13 cellular contexts compared by ENCODE assay signal in the genomic region with DNA sequence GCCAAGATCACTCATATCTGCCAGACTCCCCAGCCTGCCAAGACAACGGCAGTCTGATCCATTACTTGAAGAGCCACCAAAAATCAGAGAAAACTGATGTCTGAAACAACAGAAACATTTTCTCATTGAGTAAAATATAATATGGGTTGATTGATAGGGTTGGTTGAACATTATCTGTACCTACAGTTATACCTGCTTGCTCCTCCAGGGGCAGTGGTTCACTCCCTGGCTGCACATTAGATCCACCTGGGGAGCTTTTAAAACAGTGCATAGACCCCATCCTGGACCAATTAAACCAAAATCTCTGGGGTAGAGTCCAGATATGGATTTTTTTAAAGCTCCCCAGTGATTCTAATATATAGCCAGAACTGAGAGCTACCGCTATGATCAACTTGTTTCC. TPM values are rescaled to one million over a fixed set of nuclear protein-coding genes. Genes with fewer than 3 reads are reported as not detected.
A peak's percentile ranks its signal among the peaks of the same experiment; 100 is the strongest.
DNase-seq lines count a peak whose midpoint lies in the region; ATAC-seq, FAIRE-seq and TF ChIP-seq lines count a peak whose summit lies in the region.
"Had no signal": no experiment of that assay in that cellular context is flagged by ENCODE, and none has a peak within 500 bp of the region (broad histone marks: within the 10 kb centered on the region; RNA-seq: fewer than 3 reads in every experiment).

No MANE protein-coding gene starts in this region.

- FAIRE-seq in kidney (lab: Jason Lieb, UNC), result no peak
- FAIRE-seq: D721Med had no signal

- no peak overlapping the region for H3K9ac ChIP-seq in PC-3 (ENCODE audit: low read length)
- no peak overlapping the region for H3K9ac ChIP-seq in kidney (ENCODE audit: low read length in 2 of 2)

- no peaks in the 10 kb centered on the region for H4K20me1 ChIP-seq in PC-3 (ENCODE audit: low read length)

- ATAC-seq in GM21367 (IDR thresholded peaks at IDR 0.05; ENCODE audit: unreplicated experiment) (peak; percentile 49), PC-3 (no peak)
- no peak for ATAC-seq in activated naive CD4-positive, alpha-beta T cell treated with anti-CD3 and anti-CD28 coated beads, Interleukin-2, amount 50 U/mL, for 72 hours
- ATAC-seq: lower lobe of right lung had no signal

- CTCF ChIA-PET in PC-3 (lab: Charles Lee), result no interaction called here

- no peak overlapping the region for H3K4me2 ChIP-seq in PC-3 (ENCODE audit: low read length)

- no peak for TF ChIP-seq EP300 in tibial nerve (IDR thresholded peaks at IDR 0.05)

- intact Hi-C loops in PC-3 (cut with micrococcal nuclease) (no loop called here), kidney (cut with DNase I) (no loop called here)

- H3K4me3 ChIP-seq in PC-3 (ENCODE audit: low read length), result no peak overlapping the region
- no peak overlapping the region for H3K4me3 ChIP-seq in kidney (ENCODE audit: low read length in 2 of 2)
- no peak overlapping the region for H3K4me3 ChIP-seq in tibial nerve
- H3K4me3 ChIP-seq: lower lobe of right lung had no signal

- H3K9me2 ChIP-seq in PC-3 (replicated peaks; ENCODE audit: low read length), result no peaks in the 10 kb centered on the region

- H3K4me1 ChIP-seq in PC-3 (ENCODE audit: insufficient read depth, low read length) (no peaks in the 10 kb centered on the region), kidney (ENCODE audit: control insufficient read depth in 1 of 2, insufficient read depth in 1 of 2, low read depth in 1 of 2, low read length in 2 of 2) (peaks cover 0 to 7% of the 10 kb centered on the region in 2 donors), tibial nerve (peaks cover 0 to 9% (median 0%) of the 10 kb centered on the region in 4 donors)
- H3K4me1 ChIP-seq: lower lobe of right lung had no signal

- BruUV-seq in PC-3 (replicated peaks; lab: Mats Ljungman, UMichigan), result no TSS peak

- H3F3A ChIP-seq in PC-3 (ENCODE audit: low read length, unreplicated experiment), result no peaks in the 10 kb centered on the region

- H3K36me3 ChIP-seq in PC-3 (ENCODE audit: low read depth, low read length), result no peaks in the 10 kb centered on the region
- no peaks in the 10 kb centered on the region for H3K36me3 ChIP-seq in kidney (ENCODE audit: control insufficient read depth in 1 of 2, insufficient read depth in 2 of 2, low read length in 2 of 2)
- H3K36me3 ChIP-seq in tibial nerve, result no peaks in the 10 kb centered on the region
- H3K36me3 ChIP-seq: lower lobe of right lung had no signal

- no peak overlapping the region for H2AFZ ChIP-seq in PC-3 (ENCODE audit: low read length)

- H3K27ac Mint-ChIP-seq in activated naive CD4-positive, alpha-beta T cell treated with anti-CD3 and anti-CD28 coated beads, Interleukin-2, amount 50 U/mL, for 72 hours, result no peak overlapping the region
- H3K27ac Mint-ChIP-seq: activated naive CD8-positive, alpha-beta T cell treated with anti-CD3 and anti-CD28 coated beads, Interleukin-2, amount 10 ng/mL, durations not matched to agents 7 days and 5 days had no signal

- H3K27me3 ChIP-seq in PC-3 (ENCODE audit: low read length) (no peaks in the 10 kb centered on the region), tibial nerve (no peaks in the 10 kb centered on the region)

- H3K9me3 ChIP-seq in PC-3 (ENCODE audit: low read length) (no peaks in the 10 kb centered on the region), kidney (ENCODE audit: control insufficient read depth in 1 of 2, low read length in 2 of 2) (no peaks in the 10 kb centered on the region), tibial nerve (peaks cover 0 to 5% (median 0%) of the 10 kb centered on the region in 4 donors)
- H3K9me3 ChIP-seq: lower lobe of right lung had no signal

- TF ChIP-seq CTCF in C4-2B (conservative IDR thresholded peaks at IDR 0.05), result peak; percentile 56
- peak; percentile 39 for TF ChIP-seq CTCF in PC-3 (conservative IDR thresholded peaks at IDR 0.05; ENCODE audit: low read depth, low read length)
- TF ChIP-seq CTCF in kidney (IDR thresholded peaks at IDR 0.05; ENCODE audit: borderline replicate concordance, extremely low read depth, insufficient read depth), result peak; percentile 19
- no peak for TF ChIP-seq CTCF in tibial nerve (IDR thresholded peaks at IDR 0.05)

- TF ChIP-seq POLR2A in tibial nerve (IDR thresholded peaks at IDR 0.05), result no peak

- 86 to 94% methylated on average over 2 of the region's 2 CpGs for WGBS in tibial nerve, 2 donors

- H3K9me3 Mint-ChIP-seq in activated naive CD4-positive, alpha-beta T cell treated with anti-CD3 and anti-CD28 coated beads, Interleukin-2, amount 50 U/mL, for 72 hours, result peaks cover 0 to 9% of the 10 kb centered on the region in 2 donors

- H3K79me2 ChIP-seq in PC-3 (ENCODE audit: low read length), result no peaks in the 10 kb centered on the region

- POLR2A ChIA-PET in PC-3 (lab: Charles Lee; ENCODE audit: unreplicated experiment), result no interaction called here

- H3K36me3 Mint-ChIP-seq in activated naive CD4-positive, alpha-beta T cell treated with anti-CD3 and anti-CD28 coated beads, Interleukin-2, amount 50 U/mL, for 72 hours, result no peaks in the 10 kb centered on the region
- H3K36me3 Mint-ChIP-seq: activated naive CD8-positive, alpha-beta T cell treated with anti-CD3 and anti-CD28 coated beads, Interleukin-2, amount 10 ng/mL, durations not matched to agents 7 days and 5 days had no signal

- no peak for DNase-seq in PC-3
- DNase-seq in kidney, result no peak
- no peak for DNase-seq in NCI-H524 (lab: John Stamatoyannopoulos, UW)
- no peak for DNase-seq in Kasumi-1 (lab: John Stamatoyannopoulos, UW)
- no peak for DNase-seq in activated naive CD4-positive, alpha-beta T cell treated with anti-CD3 and anti-CD28 coated beads, Interleukin-2, amount 50 U/mL, for 72 hours (ENCODE audit: low spot score in 2 of 2)
- no peak for DNase-seq in tibial nerve (ENCODE audit: low spot score in 2 of 2)
- DNase-seq: activated naive CD8-positive, alpha-beta T cell treated with anti-CD3 and anti-CD28 coated beads, Interleukin-2, amount 10 ng/mL, durations not matched to agents 7 days and 5 days; lower lobe of right lung had no signal

- H3K27ac ChIP-seq in C4-2B, result no peak overlapping the region
- no peak overlapping the region for H3K27ac ChIP-seq in PC-3 (ENCODE audit: low read length)
- no peak overlapping the region for H3K27ac ChIP-seq in kidney (ENCODE audit: low read depth in 2 of 2, low read length in 2 of 2)
- no peak overlapping the region for H3K27ac ChIP-seq in tibial nerve
- H3K27ac ChIP-seq: epithelial cell of prostate, lower lobe of right lung had no signal

RNA-seq across cellular contexts. Expression of a gene that starts 43.6 kb away (rescaled TPM):
- total RNA-seq in PC-3 (2014; rRNA removed) (not detected in 2 replicates), kidney (5.1 TPM), tibial nerve (1 to 10 TPM in 1 of 4 donors, under 1 TPM in 2, not detected in 1; 0.42 to 1.1 (median 0.60) TPM)
- 0.34 TPM for polyA plus RNA-seq in kidney (ENCODE audit: insufficient read depth, low read depth, low replicate concordance)
- not detected for total RNA-seq in activated naive CD4-positive, alpha-beta T cell treated with anti-CD3 and anti-CD28 coated beads, Interleukin-2, amount 50 U/mL, for 72 hours
- total RNA-seq: LHCN-M2, lower lobe of right lung had no signal

Comparison
In these comparisons a context has a peak if more than half of its experiments do, and no peak if none do; other contexts are left out.
1. CTCF ChIP-seq: peak in C4-2B (single experiment), PC-3 (single experiment) and kidney (single experiment); none in tibial nerve (0 of 5).